In genomic region chr2:43692428-43692994, GRCh38 we compare ENCODE assay signal across 19 cellular contexts. TPM values are rescaled to one million over a fixed set of nuclear protein-coding genes. Genes with fewer than 3 reads are reported as not detected.
DNase-seq lines count a peak whose midpoint lies in the region; ATAC-seq, FAIRE-seq and TF ChIP-seq lines count a peak whose summit lies in the region.
"Had no signal": no experiment of that assay in that cellular context is flagged by ENCODE, and none has a peak within 500 bp of the region (broad histone marks: within the 10 kb centered on the region; RNA-seq: fewer than 3 reads in every experiment).

No MANE protein-coding gene starts in this region.

- H3K4me3 ChIP-seq in IMR-90 (ENCODE audit: insufficient read depth, low read depth, low read length) (no peak overlapping the region), bronchial epithelial cell (ENCODE audit: low read depth, low read length) (no peak overlapping the region)
- H3K4me3 ChIP-seq: GM23338 had no signal

- no peak overlapping the region for H4K8ac ChIP-seq in IMR-90 (ENCODE audit: low read depth in 2 of 2, low read length in 2 of 2)

- H3K79me1 ChIP-seq in IMR-90 (ENCODE audit: low read depth in 1 of 2, low read length in 2 of 2) = no peaks in the 10 kb centered on the region

- peaks cover 5 to 27% (median 5%) of the 10 kb centered on the region in 3 donors for H3K27me3 Mint-ChIP-seq in immature natural killer cell (ENCODE audit: low read depth in 3 of 3)
- H3K27me3 Mint-ChIP-seq in natural killer cell treated with Interleukin-12 subunit alpha and Interleukin-12 subunit beta and Interleukin-15 and Interleukin-18, amount 100 ng/mL, for 72 hours = peaks cover 8 to 41% of the 10 kb centered on the region in 2 donors

- H2BK20ac ChIP-seq in IMR-90 (ENCODE audit: low read depth, low read length) = no peak overlapping the region

- H2BK120ac ChIP-seq in IMR-90 (ENCODE audit: low read depth, low read length) = no peak overlapping the region

- H2AFZ ChIP-seq in IMR-90 (replicated peaks; ENCODE audit: low read length, poor library complexity) = no peak overlapping the region
- H2AFZ ChIP-seq: GM23338 had no signal

- POLR2A ChIA-PET in IMR-90 (lab: Charles Lee; ENCODE audit: unreplicated experiment) = no interaction called here

- H3K4me1 ChIP-seq in IMR-90 (ENCODE audit: control insufficient read depth, insufficient read depth, low read length) = no peaks in the 10 kb centered on the region

- H3K9me3 Mint-ChIP-seq in immature natural killer cell = no peaks in the 10 kb centered on the region
- no peaks in the 10 kb centered on the region for H3K9me3 Mint-ChIP-seq in natural killer cell treated with Interleukin-12 subunit alpha and Interleukin-12 subunit beta and Interleukin-15 and Interleukin-18, amount 100 ng/mL, for 72 hours
- H3K9me3 Mint-ChIP-seq: GM23338, H9, HFFc6 had no signal

- no peaks in the 10 kb centered on the region for H4K20me1 ChIP-seq in IMR-90 (ENCODE audit: insufficient read depth, low read length)

- DNase-seq in IMR-90 = no peak
- DNase-seq in bronchial epithelial cell (ENCODE audit: low read depth) = peak; percentile 33
- no peak for DNase-seq in immature natural killer cell
- DNase-seq in NCI-H2081 treated with DMSO at 0.1 percent for 48 hours (lab: John Stamatoyannopoulos, UW) = no peak
- no peak for DNase-seq in natural killer cell treated with Interleukin-12 subunit alpha and Interleukin-12 subunit beta and Interleukin-15 and Interleukin-18, amount 100 ng/mL, for 72 hours (ENCODE audit: low spot score)
- DNase-seq: C1 segment of cervical spinal cord; Calu3; CD4-positive, alpha-beta memory T cell; COR-L47; DMS53; DMS79 treated with DMSO at 0.1 percent for 48 hours; GF-D8; H9; HFFc6 had no signal

- FAIRE-seq in TTC549 (lab: Jason Lieb, UNC) (peak; percentile 11), bronchial epithelial cell (lab: Jason Lieb, UNC) (no peak)
- FAIRE-seq: GM12892 had no signal

- no peak overlapping the region for H2AK5ac ChIP-seq in IMR-90 (ENCODE audit: low read depth, low read length)

- H3K27me3 ChIP-seq in IMR-90 (ENCODE audit: control insufficient read depth, insufficient read depth, low read length) (no peaks in the 10 kb centered on the region), bronchial epithelial cell (ENCODE audit: control insufficient read depth, insufficient read depth, low read length) (peaks cover 2% of the 10 kb centered on the region)

- H3K27ac ChIP-seq in IMR-90 (ENCODE audit: insufficient read depth, low read length) = no peak overlapping the region

- H3K36me3 ChIP-seq in IMR-90 (ENCODE audit: control insufficient read depth, insufficient read depth, low read length) (peaks cover 1% of the 10 kb centered on the region; the same call in 1 of the 2 replicates), bronchial epithelial cell (ENCODE audit: control insufficient read depth, insufficient read depth, low read length) (no peaks in the 10 kb centered on the region)

- no peak overlapping the region for H2AK9ac ChIP-seq in IMR-90 (replicated peaks; ENCODE audit: low read depth, low read length, poor library complexity)

- no peak overlapping the region for H3K23ac ChIP-seq in IMR-90 (ENCODE audit: low read depth, low read length)

- CTCF ChIA-PET in IMR-90 (lab: Yijun Ruan, JAX) = interaction anchor here (0.5 to 0.6 kb wide), 2 partner anchors 56 to 115 kb away, joined by 3 read pairs; no protein-coding TSS in a partner anchor

- ATAC-seq in IMR-90 (ENCODE audit: low read depth) = no peak
- no peak for ATAC-seq in natural killer cell treated with Interleukin-12 subunit alpha and Interleukin-12 subunit beta and Interleukin-15 and Interleukin-18, amount 100 ng/mL, for 72 hours
- ATAC-seq: GM23338, HCT116 had no signal

- H3K9me3 ChIP-seq in IMR-90 (ENCODE audit: control insufficient read depth, insufficient read depth, low read length) = no peaks in the 10 kb centered on the region

- H3K4ac ChIP-seq in IMR-90 (ENCODE audit: low read depth, low read length) = no peak overlapping the region

- in situ Hi-C loops in IMR-90 (cut with MboI; ENCODE audit: low sequenced_read_pairs) = no loop called here

- dilution Hi-C loops in IMR-90 (cut with HindIII; ENCODE audit: low sequenced_read_pairs, unreplicated experiment) = no loop called here

- TF ChIP-seq CTCF in IMR-90 (conservative IDR thresholded peaks at IDR 0.05; ENCODE audit: low read depth, low read length) = no peak
- TF ChIP-seq CTCF in bronchial epithelial cell (IDR thresholded peaks at IDR 0.05; ENCODE audit: insufficient read depth, low read length, severe bottlenecking) = no peak

- no peak overlapping the region for H3K14ac ChIP-seq in IMR-90 (replicated peaks; ENCODE audit: low read depth, low read length)

- no peak overlapping the region for H4K91ac ChIP-seq in IMR-90 (ENCODE audit: insufficient read depth, low read depth, low read length)

- no TSS peak for BruUV-seq in IMR-90 (replicated peaks; lab: Mats Ljungman, UMichigan)

- H3K27ac Mint-ChIP-seq in immature natural killer cell = no peak overlapping the region
- no peak overlapping the region for H3K27ac Mint-ChIP-seq in natural killer cell treated with Interleukin-12 subunit alpha and Interleukin-12 subunit beta and Interleukin-15 and Interleukin-18, amount 100 ng/mL, for 72 hours
- H3K27ac Mint-ChIP-seq: CD4-positive, alpha-beta memory T cell; GM23338; H9; HFFc6 had no signal

- no peak overlapping the region for H2BK15ac ChIP-seq in IMR-90 (ENCODE audit: low read depth, low read length)

- no peak overlapping the region for H3K18ac ChIP-seq in IMR-90 (ENCODE audit: low read depth, low read length)

- H4K5ac ChIP-seq in IMR-90 (ENCODE audit: low read depth, low read length) = no peak overlapping the region

- no peak overlapping the region for H3K9ac ChIP-seq in IMR-90 (ENCODE audit: low read depth, low read length)

- no peak overlapping the region for H2BK5ac ChIP-seq in IMR-90 (ENCODE audit: low read depth, low read length, poor library complexity, severe bottlenecking)

- intact Hi-C loops in IMR-90 (cut with micrococcal nuclease) = no loop called here

- no peak overlapping the region for H3K4me3 Mint-ChIP-seq in immature natural killer cell
- H3K4me3 Mint-ChIP-seq in natural killer cell treated with Interleukin-12 subunit alpha and Interleukin-12 subunit beta and Interleukin-15 and Interleukin-18, amount 100 ng/mL, for 72 hours = no peak overlapping the region
- H3K4me3 Mint-ChIP-seq: CD4-positive, alpha-beta memory T cell; GM23338; H9; HFFc6 had no signal

- TF ChIP-seq POLR2A in IMR-90 (IDR thresholded peaks at IDR 0.05; ENCODE audit: low read depth, low read length) = no peak

- H3K9me1 ChIP-seq in IMR-90 (ENCODE audit: insufficient read depth, low read length) = no peaks in the 10 kb centered on the region; the same call in 1 of the 2 replicates

- no peak for TF ChIP-seq RAD21 in IMR-90 (IDR thresholded peaks at IDR 0.05; ENCODE audit: low read length)

- WGBS in IMR-90 (ENCODE audit: extremely low coverage in 2 of 2, insufficient read length in 1 of 2), 2 experiments = no CpG with 5 or more reads among the region's 5 CpGs

- H3K56ac ChIP-seq in IMR-90 (ENCODE audit: extremely low read depth, insufficient read depth, low read length) = no peak overlapping the region

- no peak overlapping the region for H3K4me2 ChIP-seq in IMR-90 (ENCODE audit: low read depth, low read length)
- H3K4me2 ChIP-seq: GM23338 had no signal

- no peaks in the 10 kb centered on the region for H3K4me1 Mint-ChIP-seq in immature natural killer cell
- H3K4me1 Mint-ChIP-seq in natural killer cell treated with Interleukin-12 subunit alpha and Interleukin-12 subunit beta and Interleukin-15 and Interleukin-18, amount 100 ng/mL, for 72 hours (ENCODE audit: low read depth in 2 of 2) = no peaks in the 10 kb centered on the region
- H3K4me1 Mint-ChIP-seq: CD4-positive, alpha-beta memory T cell; GM23338; H9 had no signal

- no peaks in the 10 kb centered on the region for H3K36me3 Mint-ChIP-seq in immature natural killer cell
- no peaks in the 10 kb centered on the region for H3K36me3 Mint-ChIP-seq in natural killer cell treated with Interleukin-12 subunit alpha and Interleukin-12 subunit beta and Interleukin-15 and Interleukin-18, amount 100 ng/mL, for 72 hours
- H3K36me3 Mint-ChIP-seq: CD4-positive, alpha-beta memory T cell had no signal

TF ChIP-seq in IMR-90, 13 proteins besides CTCF, POLR2A, EP300 and RAD21:
- TF ChIP-seq USF2 (IDR thresholded peaks at IDR 0.05; ENCODE audit: low read depth, low read length) (no peak), CEBPB (IDR thresholded peaks at IDR 0.05; ENCODE audit: low read depth, low read length) (peak; percentile 34; the same call in 1 of the 2 replicates), MXI1 (IDR thresholded peaks at IDR 0.05; ENCODE audit: borderline replicate concordance, low read depth, low read length) (no peak), BHLHE40 (IDR thresholded peaks at IDR 0.05; ENCODE audit: low read depth, low read length) (no peak), NFE2L2 (IDR thresholded peaks at IDR 0.05; ENCODE audit: low read depth, low read length) (no peak)

RNA-seq across cellular contexts. Expression of gene C1GALT1C1L, which starts 16.3 kb away (rescaled TPM):
- total RNA-seq in IMR-90 (2012; rRNA removed) (0.28 and 0.36 TPM in 2 replicates), bronchial epithelial cell (not detected in 2 replicates)
- polyA plus RNA-seq in IMR-90 (2012; rRNA removed) (0.53 and 0.63 TPM in 2 replicates), immature natural killer cell (not detected)
- polyA plus RNA-seq in IMR-90 (2012; cell fraction: cytosol; rRNA removed) = 0.05 and 0.18 TPM in 2 replicates
- polyA plus RNA-seq in IMR-90 (2012; cell fraction: nucleus; rRNA removed; ENCODE audit: low replicate concordance) = 0.37 TPM in 1 of 2 replicates, not detected in the other
- not detected for total RNA-seq in natural killer cell treated with Interleukin-12 subunit alpha and Interleukin-12 subunit beta and Interleukin-15 and Interleukin-18, amount 100 ng/mL, for 72 hours
- total RNA-seq: CD4-positive, alpha-beta memory T cell; G401; H9; HFFc6 had no signal
- polyA plus RNA-seq: CD4-positive, alpha-beta memory T cell had no signal

RNA-seq across cellular contexts. Expression of gene PLEKHH2, which starts 55.5 kb away (rescaled TPM):
- total RNA-seq in IMR-90 (2012; rRNA removed) (1.7 and 2.0 TPM in 2 replicates), bronchial epithelial cell (1.8 and 4.5 TPM in 2 replicates)
- polyA plus RNA-seq in IMR-90 (2012; rRNA removed) (2.6 and 3.3 TPM in 2 replicates), immature natural killer cell (not detected)
- polyA plus RNA-seq in IMR-90 (2012; cell fraction: cytosol; rRNA removed) = 0.26 and 0.27 TPM in 2 replicates
- 3.3 and 38.6 TPM in 2 replicates for polyA plus RNA-seq in IMR-90 (2012; cell fraction: nucleus; rRNA removed; ENCODE audit: low replicate concordance)
- under 1 TPM in 1 of 2 donors, not detected in 1; 0.26 TPM for total RNA-seq in natural killer cell treated with Interleukin-12 subunit alpha and Interleukin-12 subunit beta and Interleukin-15 and Interleukin-18, amount 100 ng/mL, for 72 hours
- polyA plus RNA-seq: CD4-positive, alpha-beta memory T cell had no signal
